ENCODE assay signal across 25 cellular contexts in the genomic region with DNA sequence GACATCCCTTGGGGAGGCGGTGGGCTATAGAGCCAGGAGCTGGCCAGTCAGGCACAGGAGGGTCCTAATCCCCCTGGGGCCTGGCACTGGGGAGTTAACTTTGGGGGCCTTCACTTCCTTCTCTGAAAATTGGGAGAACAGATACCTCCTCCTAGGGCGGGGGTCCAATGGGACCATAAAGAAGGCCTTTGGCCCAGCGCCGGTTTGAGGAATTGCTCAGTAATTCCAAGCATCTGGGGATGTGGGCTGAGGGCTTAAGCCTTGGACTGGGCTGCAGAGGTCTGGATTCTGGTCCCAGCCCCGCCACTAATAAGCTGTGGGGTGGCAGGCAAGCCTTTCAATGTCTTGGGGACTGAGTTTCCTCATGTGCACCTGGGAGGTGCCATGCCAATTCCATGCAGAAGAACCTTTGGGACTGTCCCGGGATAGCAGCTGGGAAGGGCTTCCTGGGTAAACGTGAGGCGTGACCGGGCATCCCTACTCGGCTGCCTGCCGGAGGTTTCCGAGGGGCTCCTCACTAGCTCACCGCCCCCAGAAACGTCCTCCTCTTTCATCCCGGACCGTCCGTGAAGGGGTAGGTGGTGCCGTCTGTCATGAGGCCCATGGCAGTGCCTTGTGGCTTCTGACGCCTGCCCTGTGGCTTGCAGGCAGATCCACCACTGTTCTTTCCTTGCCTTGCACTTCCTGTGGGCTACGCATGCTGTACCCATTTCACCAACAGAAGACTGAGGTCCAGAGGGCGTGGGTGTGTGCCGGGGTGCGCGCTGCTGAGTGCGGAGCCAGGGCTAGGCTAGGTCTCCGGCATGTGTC.
DNase-seq lines count a peak whose midpoint lies in the region; ATAC-seq and TF ChIP-seq lines count a peak whose summit lies in the region.
"Had no signal": no experiment of that assay in that cellular context is flagged by ENCODE, and none has a peak within 500 bp of the region (broad histone marks: within the 10 kb centered on the region; RNA-seq: fewer than 3 reads in every experiment).

No MANE protein-coding gene starts in this region.

- peaks cover 4% of the 10 kb centered on the region for H3K27me3 Mint-ChIP-seq in glutamatergic neuron (ENCODE audit: unreplicated experiment)

- H3K27me3 ChIP-seq in RWPE2 (ENCODE audit: insufficient read depth, poor library complexity, severe bottlenecking) (no peaks in the 10 kb centered on the region), osteoblast (ENCODE audit: insufficient read depth, low read length) (peaks cover 5% of the 10 kb centered on the region), PC-9 (ENCODE audit: insufficient read depth, low read depth) (no peaks in the 10 kb centered on the region; the same call in 1 of the 2 replicates)
- H3K27me3 ChIP-seq: breast epithelium, colonic mucosa, Peyer's patch, upper lobe of left lung had no signal

- no peaks in the 10 kb centered on the region for H3K36me3 Mint-ChIP-seq in glutamatergic neuron (ENCODE audit: unreplicated experiment)

- no peak overlapping the region for H3K27ac Mint-ChIP-seq in glutamatergic neuron (ENCODE audit: unreplicated experiment)
- H3K27ac Mint-ChIP-seq: HFFc6 had no signal

- H3K4me2 ChIP-seq in osteoblast (ENCODE audit: insufficient read depth, low read length) (no peak overlapping the region), PC-9 (no peak overlapping the region)

- no TSS peak for BruUV-seq in PC-9 (replicated peaks; lab: Mats Ljungman, UMichigan)

- no peaks in the 10 kb centered on the region for H3K9me3 ChIP-seq in RWPE2 (ENCODE audit: severe bottlenecking)
- no peaks in the 10 kb centered on the region for H3K9me3 ChIP-seq in osteoblast (ENCODE audit: low read depth, low read length)
- H3K9me3 ChIP-seq in PC-9 (ENCODE audit: insufficient read depth, low read depth) = no peaks in the 10 kb centered on the region
- H3K9me3 ChIP-seq: BLaER1 treated with 17β-estradiol and CSF1 and Interleukin-3, amounts not matched to agents 10 nM and 100 nM; breast epithelium; colonic mucosa; Peyer's patch; upper lobe of left lung had no signal

- intact Hi-C loops in PC-9 (cut with micrococcal nuclease; ENCODE audit: unreplicated experiment) = no loop called here

- POLR2A ChIA-PET in PC-9 (lab: Charles Lee; ENCODE audit: unreplicated experiment) = no interaction called here

- TF ChIP-seq CTCF in RWPE2 (IDR thresholded peaks at IDR 0.05; ENCODE audit: poor library complexity, severe bottlenecking) = no peak
- TF ChIP-seq CTCF in glutamatergic neuron (IDR thresholded peaks at IDR 0.05; ENCODE audit: partially characterized antibody, unreplicated experiment) = no peak
- TF ChIP-seq CTCF in osteoblast (IDR thresholded peaks at IDR 0.05; ENCODE audit: extremely low read depth, low read depth, low read length) = no peak
- no peak for TF ChIP-seq CTCF in PC-9 (conservative IDR thresholded peaks at IDR 0.05)

- no peaks in the 10 kb centered on the region for H3K36me3 ChIP-seq in RWPE2 (ENCODE audit: low read depth)
- H3K36me3 ChIP-seq in osteoblast (ENCODE audit: insufficient read depth, low read length) = no peaks in the 10 kb centered on the region
- H3K36me3 ChIP-seq in PC-9 (ENCODE audit: low read depth) = no peaks in the 10 kb centered on the region
- H3K36me3 ChIP-seq: BLaER1 treated with 17β-estradiol and CSF1 and Interleukin-3, amounts not matched to agents 10 nM and 100 nM; breast epithelium; colonic mucosa; Peyer's patch; upper lobe of left lung; WERI-Rb-1 had no signal

- H3K27ac ChIP-seq in RWPE2 (ENCODE audit: poor library complexity, severe bottlenecking) = no peak overlapping the region
- no peak overlapping the region for H3K27ac ChIP-seq in osteoblast (ENCODE audit: low read depth, low read length)
- H3K27ac ChIP-seq in PC-9 = no peak overlapping the region
- H3K27ac ChIP-seq: BLaER1 treated with 17β-estradiol and CSF1 and Interleukin-3, amounts not matched to agents 10 nM and 100 nM; breast epithelium; colonic mucosa; Peyer's patch; upper lobe of left lung; WERI-Rb-1 had no signal

- CTCF ChIA-PET in PC-9 (lab: Charles Lee) = no interaction called here

- no peaks in the 10 kb centered on the region for H3K79me2 ChIP-seq in osteoblast (ENCODE audit: insufficient read depth, low read length)
- H3K79me2 ChIP-seq in PC-9 (ENCODE audit: low read depth) = no peaks in the 10 kb centered on the region

- DNase-seq in AG08395 (ENCODE audit: low spot score) = peak; percentile 24
- peak; percentile 51 for DNase-seq in RWPE2 (ENCODE audit: low spot score)
- DNase-seq in glutamatergic neuron = peak; percentile 13
- DNase-seq in osteoblast (ENCODE audit: insufficient read length, low spot score, missing footprints) = peak; percentile 88
- no peak for DNase-seq in hypothalamus (lab: John Stamatoyannopoulos, UW)
- DNase-seq in globus pallidus (ENCODE audit: low spot score) = no peak
- DNase-seq in GDM1 (lab: John Stamatoyannopoulos, UW) = no peak
- no peak for DNase-seq in PC-9
- DNase-seq: activated CD4-positive, alpha-beta T cell treated with anti-CD3 and anti-CD28 coated beads, Interleukin-2, amount 50 U/mL, for 4 hours; activated gamma-delta T cell treated with Interleukin-2 at 50 U/mL for 16 hours; activated T-cell treated with anti-CD3 and anti-CD28 coated beads for 4 hours; Calu3; colonic mucosa; head of caudate nucleus; HFFc6; midbrain; NCI-H2081 treated with DMSO at 0.1 percent for 48 hours; NCI-H446 treated with DMSO at 0.1 percent for 48 hours; NK-92 treated with Interleukin-12 subunit alpha and Interleukin-12 subunit beta, amount 100 ng/mL, for 24 hours; WERI-Rb-1 had no signal

- no peaks in the 10 kb centered on the region for H3F3A ChIP-seq in PC-9 (ENCODE audit: insufficient read depth, low read depth)

- no peak overlapping the region for H3K4me3 Mint-ChIP-seq in glutamatergic neuron (ENCODE audit: unreplicated experiment)
- H3K4me3 Mint-ChIP-seq: HFFc6 had no signal

- H3K9me2 ChIP-seq in PC-9 (ENCODE audit: insufficient read depth) = no peaks in the 10 kb centered on the region

- no peak for ATAC-seq in RWPE2 (ENCODE audit: low read depth)
- ATAC-seq: left lobe of liver had no signal

- peaks cover 4% of the 10 kb centered on the region for H3K9me3 Mint-ChIP-seq in glutamatergic neuron (ENCODE audit: unreplicated experiment)
- H3K9me3 Mint-ChIP-seq: HFFc6 had no signal

- H2AFZ ChIP-seq in osteoblast (ENCODE audit: low read length) (no peak overlapping the region), PC-9 (no peak overlapping the region)

- H3K4me1 Mint-ChIP-seq in glutamatergic neuron (ENCODE audit: low read depth, unreplicated experiment) = no peaks in the 10 kb centered on the region

- H4K20me1 ChIP-seq in osteoblast (ENCODE audit: insufficient read depth, low read length) (no peaks in the 10 kb centered on the region), PC-9 (ENCODE audit: insufficient read depth) (no peaks in the 10 kb centered on the region)

- H3K4me1 ChIP-seq in RWPE2 (ENCODE audit: insufficient read depth, poor library complexity, severe bottlenecking) = no peaks in the 10 kb centered on the region
- H3K4me1 ChIP-seq in osteoblast (ENCODE audit: insufficient read depth, low read length) = peaks cover 7% of the 10 kb centered on the region
- H3K4me1 ChIP-seq in PC-9 (replicated peaks; ENCODE audit: insufficient read depth) = no peaks in the 10 kb centered on the region
- H3K4me1 ChIP-seq: breast epithelium, colonic mucosa, Peyer's patch, upper lobe of left lung had no signal

- H3K4me3 ChIP-seq in RWPE2 (ENCODE audit: severe bottlenecking) (no peak overlapping the region), osteoblast (ENCODE audit: insufficient read depth, low read length) (no peak overlapping the region), PC-9 (no peak overlapping the region)
- H3K4me3 ChIP-seq: BLaER1 treated with 17β-estradiol and CSF1 and Interleukin-3, amounts not matched to agents 10 nM and 100 nM; breast epithelium; colonic mucosa; Peyer's patch; upper lobe of left lung had no signal

Comparison
In these comparisons a context has a peak if more than half of its experiments do, and no peak if none do; other contexts are left out.
1. DNase-seq: peak in AG08395 (single experiment), RWPE2 (single experiment), glutamatergic neuron (single experiment) and osteoblast (single experiment); none in hypothalamus (0 of 51), globus pallidus (single experiment), GDM1 (single experiment) and PC-9 (0 of 2).